ENCODE assay signal across 1 cellular context in genomic region chr2:241804326-241805276, GRCh38.
TF ChIP-seq lines count a peak whose summit lies in the region.

No MANE protein-coding gene starts in this region.

TF ChIP-seq in H1, 55 proteins besides CTCF, POLR2A, EP300 and RAD21 (continued from another document):
- no peak for TF ChIP-seq HDAC2 (IDR thresholded peaks at IDR 0.05; ENCODE audit: borderline replicate concordance in 1 of 2, low read depth in 2 of 2, low read length in 2 of 2)
- no peak for TF ChIP-seq MAFK (IDR thresholded peaks at IDR 0.05; ENCODE audit: low read depth, low read length)
- no peak for TF ChIP-seq TBP (IDR thresholded peaks at IDR 0.05; ENCODE audit: low read depth, low read length)
- no peak for TF ChIP-seq BRCA1 (IDR thresholded peaks at IDR 0.05; ENCODE audit: low read depth, low read length)
- no peak for TF ChIP-seq ASH2L (IDR thresholded peaks at IDR 0.05; ENCODE audit: low read length)
- no peak for TF ChIP-seq CREB1 (IDR thresholded peaks at IDR 0.05)
- no peak for TF ChIP-seq CHD2 (IDR thresholded peaks at IDR 0.05; ENCODE audit: low read length)
- TF ChIP-seq ZNF274 (IDR thresholded peaks at IDR 0.05; ENCODE audit: borderline replicate concordance, extremely low read depth, low read length), result no peak
- TF ChIP-seq SP4 (IDR thresholded peaks at IDR 0.05; ENCODE audit: low read length), result no peak
- TF ChIP-seq RNF2 (IDR thresholded peaks at IDR 0.05; ENCODE audit: borderline replicate concordance, low read depth, low read length, missing control alignments, poor library complexity, severe bottlenecking), result no peak
